19 cellular contexts compared by ENCODE assay signal in genomic region chrX:118437283-118437682, GRCh38. TPM values are rescaled to one million over a fixed set of nuclear protein-coding genes. Genes with fewer than 3 reads are reported as not detected.
DNase-seq lines count a peak whose midpoint lies in the region; ATAC-seq and TF ChIP-seq lines count a peak whose summit lies in the region.
"Had no signal": no experiment of that assay in that cellular context is flagged by ENCODE, and none has a peak within 500 bp of the region (broad histone marks: within the 10 kb centered on the region; RNA-seq: fewer than 3 reads in every experiment).

No MANE protein-coding gene starts in this region.

- H3K27ac ChIP-seq in MM.1S (ENCODE audit: low read length) (peak overlapping the region; percentile 74), vagina (no peak overlapping the region)
- H3K27ac ChIP-seq: KMS-11 had no signal

- DNase-seq in MM.1S (peak; percentile 84), choroid plexus epithelial cell (ENCODE audit: low read depth) (peak; percentile 25), fibroblast of the conjunctiva (ENCODE audit: low read depth) (peak; percentile 51), renal cortical epithelial cell (ENCODE audit: low read depth) (peak; percentile 7), HFFc6 (no peak), vagina (ENCODE audit: extremely low spot score in 2 of 2) (no peak)
- DNase-seq: C1 segment of cervical spinal cord; CD8-positive, alpha-beta T cell; NCI-H1105; NCI-H146; NCI-H2081 treated with DMSO at 0.1 percent for 48 hours; NCI-H2171 treated with DMSO at 0.1 percent for 48 hours; NCI-H524 treated with DMSO at 0.1 percent for 48 hours; NCI-H82; Right ventricle myocardium superior had no signal

- H3K27me3 Mint-ChIP-seq in HFFc6 (ENCODE audit: insufficient read depth): no peaks in the 10 kb centered on the region; the same call in 1 of the 2 replicates

- 0 out of 2 replicates have a peak, but pooled peaks cover 6% of the 10 kb centered on the region for H3F3A ChIP-seq in MM.1S (ENCODE audit: insufficient read depth, low read length)

- H3K79me2 ChIP-seq in MM.1S (ENCODE audit: low read length): no peaks in the 10 kb centered on the region

- H3K9me2 ChIP-seq in MM.1S (replicated peaks; ENCODE audit: insufficient read depth, low read length): no peaks in the 10 kb centered on the region

- H3K27me3 ChIP-seq in MM.1S (replicated peaks; ENCODE audit: insufficient read depth, low read length) (no peaks in the 10 kb centered on the region), vagina (no peaks in the 10 kb centered on the region)

- intact Hi-C loops in vagina (cut with DNase I): no loop called here

- H3K9me3 ChIP-seq in MM.1S (replicated peaks; ENCODE audit: insufficient read depth, low read length) (no peaks in the 10 kb centered on the region), vagina (no peaks in the 10 kb centered on the region)
- H3K9me3 ChIP-seq: HAP-1 had no signal

- no peak overlapping the region for H3K4me3 Mint-ChIP-seq in HFFc6
- H3K4me3 Mint-ChIP-seq: CD8-positive, alpha-beta T cell; GM23338 had no signal

- no peak for ATAC-seq in HG02885 (IDR thresholded peaks at IDR 0.05; ENCODE audit: poor library complexity, unreplicated experiment)
- ATAC-seq: CD8-positive, alpha-beta T cell; GM23338 had no signal

- H3K36me3 ChIP-seq in MM.1S (replicated peaks; ENCODE audit: insufficient read depth, low read length): no peaks in the 10 kb centered on the region; the same call in 1 of the 2 replicates
- H3K36me3 ChIP-seq in vagina: peaks cover 0 to 2% of the 10 kb centered on the region in 2 donors

- TF ChIP-seq CTCF in MM.1S (IDR thresholded peaks at IDR 0.05; ENCODE audit: low read length) (no peak), choroid plexus epithelial cell (conservative IDR thresholded peaks at IDR 0.05; ENCODE audit: low read depth, low read length) (no peak), HFFc6 (IDR thresholded peaks at IDR 0.05) (no peak), vagina (IDR thresholded peaks at IDR 0.05) (no peak)

- no peaks in the 10 kb centered on the region for H4K20me1 ChIP-seq in MM.1S (ENCODE audit: insufficient read depth, low read length)

- no peak overlapping the region for H3K27ac Mint-ChIP-seq in HFFc6
- H3K27ac Mint-ChIP-seq: CD8-positive, alpha-beta T cell; GM23338 had no signal

- no peak for TF ChIP-seq POLR2A in vagina (IDR thresholded peaks at IDR 0.05)

- H3K36me3 Mint-ChIP-seq in HFFc6 (ENCODE audit: low read depth): peaks cover 19% of the 10 kb centered on the region

- peak overlapping the region; percentile 68 for H3K4me2 ChIP-seq in MM.1S (ENCODE audit: low read depth, low read length)
- H3K4me2 ChIP-seq: GM23338, KMS-11 had no signal

- peak overlapping the region; percentile 40; the same call in 1 of the 2 replicates for H2AFZ ChIP-seq in MM.1S (ENCODE audit: low read length)
- H2AFZ ChIP-seq: GM23338 had no signal

- H3K9me3 Mint-ChIP-seq in HFFc6: no peaks in the 10 kb centered on the region
- H3K9me3 Mint-ChIP-seq: CD8-positive, alpha-beta T cell; GM23338 had no signal

- H3K4me3 ChIP-seq in MM.1S (ENCODE audit: low read length): no peak overlapping the region
- H3K4me3 ChIP-seq in choroid plexus epithelial cell (ENCODE audit: low read depth, low read length): no peak overlapping the region
- no peak overlapping the region for H3K4me3 ChIP-seq in vagina
- H3K4me3 ChIP-seq: GM23338, HAP-1 had no signal

- no peaks in the 10 kb centered on the region for H3K4me1 Mint-ChIP-seq in HFFc6 (ENCODE audit: low read depth)
- H3K4me1 Mint-ChIP-seq: GM23338 had no signal

- H3K9ac ChIP-seq in MM.1S (ENCODE audit: low read length): peak overlapping the region; percentile 28; the same call in 1 of the 2 replicates
- H3K9ac ChIP-seq: KMS-11 had no signal

- H3K4me1 ChIP-seq in MM.1S (ENCODE audit: low read length) (peaks cover 17% of the 10 kb centered on the region), vagina (no peaks in the 10 kb centered on the region)
- H3K4me1 ChIP-seq: HAP-1 had no signal

RNA-seq across cellular contexts. Expression of gene DOCK11, which starts 58.3 kb away (rescaled TPM):
- 4.9 and 18.3 TPM in 2 replicates for total RNA-seq in renal cortical epithelial cell
- 10 to 100 TPM; 16.2 to 18.2 (median 17.7) TPM for total RNA-seq in HFFc6 (2021; fragmentation: NEBNext Ultra II Directional; extraction: Animal tissue kit (Norgen Biotek cat#: 25700))
- total RNA-seq in vagina: 20.6 TPM

Comparison
In these comparisons a context has a peak if more than half of its experiments do, and no peak if none do; other contexts are left out.
1. DNase-seq: peak in MM.1S (single experiment), choroid plexus epithelial cell (single experiment), fibroblast of the conjunctiva (single experiment) and renal cortical epithelial cell (single experiment); none in HFFc6 (single experiment) and vagina (0 of 2).